10 cellular contexts compared by ENCODE assay signal in genomic region chr18:11148655-11149440, GRCh38. TPM values are rescaled to one million over a fixed set of nuclear protein-coding genes. Genes with fewer than 3 reads are reported as not detected.
DNase-seq lines count a peak whose midpoint lies in the region; ATAC-seq and TF ChIP-seq lines count a peak whose summit lies in the region.
"Had no signal": no experiment of that assay in that cellular context is flagged by ENCODE, and none has a peak within 500 bp of the region (broad histone marks: within the 10 kb centered on the region; RNA-seq: fewer than 3 reads in every experiment).

No MANE protein-coding gene starts in this region.

- H3K4me1 ChIP-seq in neuronal stem cell (ENCODE audit: control insufficient read depth in 2 of 2, insufficient read depth in 1 of 2, low read depth in 1 of 2, low read length in 2 of 2): peaks cover 0 to 15% of the 10 kb centered on the region in 2 donors

- H3K27ac ChIP-seq in neuronal stem cell (replicated peaks; ENCODE audit: low read length): no peak overlapping the region
- H3K27ac ChIP-seq: adrenal gland, neutrophil had no signal

- peaks cover 5% of the 10 kb centered on the region for H3K79me1 ChIP-seq in neuronal stem cell (ENCODE audit: low read depth, low read length)

- H2BK12ac ChIP-seq in neuronal stem cell (ENCODE audit: low read length): peak overlapping the region; percentile 17

- H3K4me3 Mint-ChIP-seq in endothelial cell (ENCODE audit: unreplicated experiment): peak overlapping the region; percentile 42

- H3K14ac ChIP-seq in neuronal stem cell (ENCODE audit: low read length): peak overlapping the region; percentile 79

- peak overlapping the region; percentile 57 for H4K8ac ChIP-seq in neuronal stem cell (ENCODE audit: low read depth, low read length)

- H3K36me3 ChIP-seq in H7 (replicated peaks; ENCODE audit: control insufficient read depth, insufficient read depth, low read length) (no peaks in the 10 kb centered on the region), neuronal stem cell (replicated peaks in 1 of 2; ENCODE audit: control insufficient read depth in 2 of 2, insufficient read depth in 2 of 2, low read length in 2 of 2) (no peaks in the 10 kb centered on the region)
- H3K36me3 ChIP-seq: adrenal gland, neutrophil had no signal

- peak overlapping the region; percentile 89 for H3K9ac ChIP-seq in neuronal stem cell (ENCODE audit: low read depth, low read length, poor library complexity)

- H3K27ac Mint-ChIP-seq in endothelial cell (ENCODE audit: unreplicated experiment): no peak overlapping the region

- TF ChIP-seq CTCF in endothelial cell (IDR thresholded peaks at IDR 0.05; ENCODE audit: unreplicated experiment): no peak

- H3K4me3 ChIP-seq in H7 (ENCODE audit: insufficient read depth, low read depth, low read length) (peak overlapping the region; percentile 58), neuronal stem cell (ENCODE audit: low read length in 2 of 2) (peak overlapping the region; percentile 49 to 76)

- WGBS in neuronal stem cell (ENCODE audit: extremely low coverage in 2 of 2, insufficient read length in 2 of 2, insufficient replicate concordance in 1 of 2), 2 donors: no CpG with 5 or more reads among the region's 87 CpGs

- peak overlapping the region; percentile 81 for H2BK15ac ChIP-seq in neuronal stem cell (ENCODE audit: low read length)

- peaks cover 16% of the 10 kb centered on the region for H3K4me1 Mint-ChIP-seq in endothelial cell (ENCODE audit: unreplicated experiment)

- ATAC-seq in GM19467 (IDR thresholded peaks at IDR 0.05; ENCODE audit: unreplicated experiment): no peak

- H2BK5ac ChIP-seq in neuronal stem cell (ENCODE audit: low read length): peak overlapping the region; percentile 20

- peak overlapping the region; percentile 96 for H3K18ac ChIP-seq in neuronal stem cell (ENCODE audit: low read length)

- H3K4me2 ChIP-seq in neuronal stem cell (ENCODE audit: insufficient read depth, low read length, poor library complexity, severe bottlenecking): peak overlapping the region; percentile 92

- H3K27me3 ChIP-seq in H7 (ENCODE audit: control insufficient read depth, insufficient read depth, low read length): peaks cover 40% of the 10 kb centered on the region
- peaks cover 16 to 62% (median 45%) of the 10 kb centered on the region in 3 experiments for H3K27me3 ChIP-seq in neuronal stem cell (ENCODE audit: control insufficient read depth in 3 of 3, insufficient read depth in 3 of 3, low read depth in 1 of 3, low read length in 3 of 3)

- H3K27me3 Mint-ChIP-seq in endothelial cell (ENCODE audit: unreplicated experiment): peaks cover 22% of the 10 kb centered on the region

- H2AK5ac ChIP-seq in neuronal stem cell (ENCODE audit: low read depth, low read length): peak overlapping the region; percentile 65

- H3K36me3 Mint-ChIP-seq in endothelial cell (ENCODE audit: low read depth, unreplicated experiment): peaks cover 12% of the 10 kb centered on the region

- H2BK120ac ChIP-seq in neuronal stem cell (ENCODE audit: low read depth, low read length): no peak overlapping the region

- H2AFZ ChIP-seq in neuronal stem cell (ENCODE audit: low read length): peak overlapping the region; percentile 91

- peak overlapping the region; percentile 76 for H3K23ac ChIP-seq in neuronal stem cell (ENCODE audit: low read depth, low read length, poor library complexity)

- no peak overlapping the region for H4K91ac ChIP-seq in neuronal stem cell (ENCODE audit: low read depth, low read length, poor library complexity)

- DNase-seq in AG20443 (ENCODE audit: low spot score) (peak; percentile 49), H7 (peak; percentile 76), endothelial cell (ENCODE audit: low spot score) (peak; percentile 21), neuronal stem cell (ENCODE audit: low spot score) (peak; percentile 26), NAMALWA (ENCODE audit: low spot score) (no peak), HuH-7.5 (ENCODE audit: low spot score) (no peak), NCI-H748 treated with DMSO at 0.1 percent for 48 hours (lab: John Stamatoyannopoulos, UW) (no peak)

- H3K4ac ChIP-seq in neuronal stem cell (ENCODE audit: low read length): no peak overlapping the region

- peaks cover 5% of the 10 kb centered on the region for H3K9me3 Mint-ChIP-seq in endothelial cell (ENCODE audit: unreplicated experiment)

- no peaks in the 10 kb centered on the region for H3K9me3 ChIP-seq in neuronal stem cell (replicated peaks in 1 of 2; ENCODE audit: control insufficient read depth in 2 of 2, insufficient read depth in 1 of 2, low read depth in 1 of 2, low read length in 2 of 2)
- H3K9me3 ChIP-seq: adrenal gland, neutrophil had no signal

RNA-seq across cellular contexts. Expression of gene PIEZO2, which starts 0.5 kb away (rescaled TPM):
- 3.0 and 6.5 TPM in 2 replicates for total RNA-seq in H7 (2014; rRNA removed; shearing (Covaris generic))
- total RNA-seq in endothelial cell (ENCODE audit: unreplicated experiment): 8.4 TPM
- polyA plus RNA-seq in neuronal stem cell (2013, experiment 1 of 2): 2.8 TPM
- polyA plus RNA-seq in neuronal stem cell (2013, experiment 2 of 2): 3.2 TPM

Comparison
In these comparisons a context has a peak if more than half of its experiments do, and no peak if none do; other contexts are left out.
1. DNase-seq: peak in AG20443 (single experiment), H7 (single experiment), endothelial cell (single experiment) and neuronal stem cell (single experiment); none in NAMALWA (single experiment), HuH-7.5 (single experiment) and NCI-H748 treated with DMSO at 0.1 percent for 48 hours (single experiment).